Comparison of ENCODE assay signal across 1 cellular context in genomic region chr9:85508616-85509015, GRCh38.
TF ChIP-seq lines count a peak whose summit lies in the region.

No MANE protein-coding gene starts in this region.

TF ChIP-seq in H1, 55 proteins besides CTCF, POLR2A, EP300 and RAD21:
- TF ChIP-seq SIN3A (conservative IDR thresholded peaks at IDR 0.05 in 1 of 2, IDR thresholded peaks at IDR 0.05 in 1 of 2; ENCODE audit: low read depth in 1 of 2, low read length in 2 of 2): no peak
